In genomic region chr4:141193516-141193915, GRCh38 we compare ENCODE assay signal across 19 cellular contexts.
"Had no signal": no experiment of that assay in that cellular context is flagged by ENCODE, and none has a peak within 500 bp of the region (broad histone marks: within the 10 kb centered on the region; RNA-seq: fewer than 3 reads in every experiment).

No MANE protein-coding gene starts in this region.

- DNase-seq: natural killer cell; occipital lobe; ovary; posterior cingulate gyrus; psoas muscle; right cardiac atrium; right lobe of liver; sigmoid colon; small intestine; stimulated activated CD4-positive, alpha-beta T cell treated with anti-CD3 and anti-CD28 coated beads, Interleukin-15, amount 100 ng/mL, for 24 hours; stimulated activated CD4-positive, alpha-beta T cell treated with anti-CD3 and anti-CD28 coated beads, Interleukin-2, amount 100 ng/mL, for 24 hours; stimulated activated CD4-positive, alpha-beta T cell treated with anti-CD3 and anti-CD28 coated beads, Interleukin-2, amount 100 ng/mL, for 48 hours; stimulated activated CD4-positive, alpha-beta T cell treated with anti-CD3 and anti-CD28 coated beads, Interleukin-4, amount 100 ng/mL, for 24 hours; stimulated activated naive B cell treated with anti-CD40 and anti-IgM and Interleukin-4, amounts not matched to agents 10 μg/mL and 1 μg/mL and 100 μg/mL, for 72 hours; stimulated activated naive CD4-positive, alpha-beta T cell treated with Interleukin-2 at 50 U/mL for 16 hours; stomach; thyroid gland; trophoblast cell; upper lobe of left lung had no signal
